ENCODE assay signal across 1 cellular context in genomic region chr1:145917595-145917994, GRCh38.
TF ChIP-seq lines count a peak whose summit lies in the region.

No MANE protein-coding gene starts in this region.

TF ChIP-seq in endothelial cell of umbilical vein, 7 proteins besides CTCF, POLR2A, EP300 and RAD21:
- TF ChIP-seq FOS (IDR thresholded peaks at IDR 0.05; ENCODE audit: borderline replicate concordance, insufficient read depth, low read length) (no peak), POLR2AphosphoS5 (IDR thresholded peaks at IDR 0.05; ENCODE audit: insufficient read depth, low read depth, low read length) (no peak), JUN (IDR thresholded peaks at IDR 0.05; ENCODE audit: borderline replicate concordance, insufficient read depth, insufficient read length, low read depth) (no peak), EZH2 (IDR thresholded peaks at IDR 0.05; ENCODE audit: borderline replicate concordance, low read depth, low read length, severe bottlenecking) (no peak), GATA2 (IDR thresholded peaks at IDR 0.05; ENCODE audit: insufficient read depth, insufficient read length, low read depth, low read length) (no peak), MYC (IDR thresholded peaks at IDR 0.05; ENCODE audit: low read depth, low read length) (no peak)
- TF ChIP-seq, protein P1, sequence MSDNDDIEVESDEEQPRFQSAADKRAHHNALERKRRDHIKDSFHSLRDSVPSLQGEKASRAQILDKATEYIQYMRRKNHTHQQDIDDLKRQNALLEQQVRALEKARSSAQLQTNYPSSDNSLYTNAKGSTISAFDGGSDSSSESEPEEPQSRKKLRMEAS (IDR thresholded peaks at IDR 0.05; ENCODE audit: insufficient read depth, insufficient read length) = no peak
